ENCODE assay signal across 29 cellular contexts in genomic region chr11:102472127-102472526, GRCh38. TPM values are rescaled to one million over a fixed set of nuclear protein-coding genes. Genes with fewer than 3 reads are reported as not detected.
"Had no signal": no experiment of that assay in that cellular context is flagged by ENCODE, and none has a peak within 500 bp of the region (broad histone marks: within the 10 kb centered on the region; RNA-seq: fewer than 3 reads in every experiment).

No MANE protein-coding gene starts in this region.

- H3K9me3 Mint-ChIP-seq: dendritic cell treated with granulocyte-macrophage colony-stimulating factor and Interleukin-4, amounts not matched to agents 40 ng/mL and 50 ng/mL, for 4 days; endodermal cell; natural killer cell; stimulated activated effector memory CD8-positive, alpha-beta T cell treated with anti-CD3 and anti-CD28 coated beads, Interleukin-12 subunit alpha, Interleukin-12 subunit beta, amount 100 ng/mL, for 72 hours had no signal

- ATAC-seq: esophagus mucosa; foreskin keratinocyte; gastroesophageal sphincter; heart left ventricle; mucosa of descending colon; natural killer cell; stimulated activated effector memory CD8-positive, alpha-beta T cell treated with anti-CD3 and anti-CD28 coated beads, Interleukin-12 subunit alpha, Interleukin-12 subunit beta, amount 100 ng/mL, for 72 hours had no signal

- DNase-seq: colonic mucosa; effector CD8-positive, alpha-beta T cell; endodermal cell; foreskin keratinocyte; heart left ventricle; kidney; mesenchymal stem cell; mucosa of descending colon; natural killer cell; occipital lobe; ovary; posterior cingulate gyrus; stimulated activated CD4-positive, alpha-beta T cell treated with anti-CD3 and anti-CD28 coated beads, Interleukin-2, amount 100 ng/mL, for 24 hours; stimulated activated CD4-positive, alpha-beta T cell treated with anti-CD3 and anti-CD28 coated beads, Interleukin-4, amount 100 ng/mL, for 24 hours; stimulated activated naive CD4-positive, alpha-beta T cell treated with Interleukin-2 at 50 U/mL for 16 hours; stomach; thyroid gland had no signal

- H3K4me3 ChIP-seq: colonic mucosa, gastroesophageal sphincter, heart left ventricle, hepatocyte, mucosa of descending colon, ovary, right lobe of liver, smooth muscle cell, stomach, thyroid gland had no signal

- H3K27me3 ChIP-seq: colonic mucosa, foreskin keratinocyte, gastroesophageal sphincter, heart left ventricle, hepatocyte, ovary, right lobe of liver, stomach, thyroid gland had no signal

- H3K4me3 Mint-ChIP-seq: dendritic cell treated with granulocyte-macrophage colony-stimulating factor and Interleukin-4, amounts not matched to agents 40 ng/mL and 50 ng/mL, for 4 days; endodermal cell; mesothelial cell of epicardium; natural killer cell; stimulated activated effector memory CD8-positive, alpha-beta T cell treated with anti-CD3 and anti-CD28 coated beads, Interleukin-12 subunit alpha, Interleukin-12 subunit beta, amount 100 ng/mL, for 72 hours; type B pancreatic cell had no signal

- H3K27ac Mint-ChIP-seq: dendritic cell treated with granulocyte-macrophage colony-stimulating factor and Interleukin-4, amounts not matched to agents 40 ng/mL and 50 ng/mL, for 4 days; endodermal cell; mesothelial cell of epicardium; natural killer cell; stimulated activated effector memory CD8-positive, alpha-beta T cell treated with anti-CD3 and anti-CD28 coated beads, Interleukin-12 subunit alpha, Interleukin-12 subunit beta, amount 100 ng/mL, for 72 hours; type B pancreatic cell had no signal

- H3K9me3 ChIP-seq: colonic mucosa, gastroesophageal sphincter, heart left ventricle, mucosa of descending colon, ovary, right lobe of liver, stomach, thyroid gland had no signal

- H3K36me3 ChIP-seq: colonic mucosa, gastroesophageal sphincter, heart left ventricle, ovary, right lobe of liver, stomach, thyroid gland had no signal

- H3K27me3 Mint-ChIP-seq: dendritic cell treated with granulocyte-macrophage colony-stimulating factor and Interleukin-4, amounts not matched to agents 40 ng/mL and 50 ng/mL, for 4 days; type B pancreatic cell had no signal

- H3K36me3 Mint-ChIP-seq: mesothelial cell of epicardium; natural killer cell; stimulated activated effector memory CD8-positive, alpha-beta T cell treated with anti-CD3 and anti-CD28 coated beads, Interleukin-12 subunit alpha, Interleukin-12 subunit beta, amount 100 ng/mL, for 72 hours; type B pancreatic cell had no signal

- H3K27ac ChIP-seq: colonic mucosa, epithelial cell of prostate, foreskin keratinocyte, gastroesophageal sphincter, heart left ventricle, hepatocyte, ovary, thyroid gland had no signal

RNA-seq across cellular contexts. Expression of gene MMP7, which starts 58.4 kb away (rescaled TPM):
- total RNA-seq: endodermal cell, mesothelial cell of epicardium, mucosa of descending colon, natural killer cell had no signal
- polyA plus RNA-seq: fibroblast of lung, foreskin keratinocyte, heart left ventricle, neural cell had no signal
